ENCODE assay signal across 20 cellular contexts in genomic region chr12:110885152-110885840, GRCh38. TPM values are rescaled to one million over a fixed set of nuclear protein-coding genes. Genes with fewer than 3 reads are reported as not detected.
DNase-seq lines count a peak whose midpoint lies in the region; ATAC-seq and TF ChIP-seq lines count a peak whose summit lies in the region.
"Had no signal": no experiment of that assay in that cellular context is flagged by ENCODE, and none has a peak within 500 bp of the region (broad histone marks: within the 10 kb centered on the region; RNA-seq: fewer than 3 reads in every experiment).

No MANE protein-coding gene starts in this region.

- BruUV-seq in mammary epithelial cell (replicated peaks; lab: Mats Ljungman, UMichigan) (no TSS peak), MCF 10A (replicated peaks; lab: Mats Ljungman, UMichigan) (no TSS peak)

- intact Hi-C loops in mammary epithelial cell (cut with micrococcal nuclease) (loop anchor here (10.0 kb wide), 1 partner anchor 370 kb away; no protein-coding TSS in a partner anchor), MCF 10A (cut with micrococcal nuclease) (loop anchor here (5.0 kb wide), 2 partner anchors 143 to 188 kb away; partner anchors contain the start of gene PPP1CC)

- H2AFZ ChIP-seq in mammary epithelial cell (ENCODE audit: low read depth, low read length): peak overlapping the region; percentile 33
- H2AFZ ChIP-seq: GM23248 had no signal

- no peak overlapping the region for H3K27ac Mint-ChIP-seq in MCF 10A (ENCODE audit: low read depth, unreplicated experiment)
- H3K27ac Mint-ChIP-seq in nephron progenitor cell: no peak overlapping the region
- H3K27ac Mint-ChIP-seq: CD14-positive monocyte had no signal

- peaks cover 6% of the 10 kb centered on the region for H3K36me3 Mint-ChIP-seq in MCF 10A (ENCODE audit: insufficient read depth, unreplicated experiment)
- H3K36me3 Mint-ChIP-seq in nephron progenitor cell (ENCODE audit: low read depth): no peaks in the 10 kb centered on the region
- peaks cover 2% of the 10 kb centered on the region for H3K36me3 Mint-ChIP-seq in activated T-cell treated with anti-CD3 and anti-CD28 coated beads, Interleukin-2, amount 50 U/mL, for 4 hours (ENCODE audit: insufficient read depth)
- H3K36me3 Mint-ChIP-seq: CD14-positive monocyte had no signal

- CTCF ChIA-PET in mammary epithelial cell (lab: Charles Lee; ENCODE audit: low non-redundant PET) (no interaction called here), MCF 10A (lab: Yijun Ruan, JAX) (interaction anchor here (0.6 to 3.4 kb wide), 5 partner anchors 9 to 478 kb away, joined by 3 to 21 read pairs (median 5); no protein-coding TSS in a partner anchor)

- no peaks in the 10 kb centered on the region for H3K4me1 Mint-ChIP-seq in MCF 10A (ENCODE audit: insufficient read depth, unreplicated experiment)
- peaks cover 22% of the 10 kb centered on the region for H3K4me1 Mint-ChIP-seq in nephron progenitor cell
- peaks cover 4% of the 10 kb centered on the region for H3K4me1 Mint-ChIP-seq in activated T-cell treated with anti-CD3 and anti-CD28 coated beads, Interleukin-2, amount 50 U/mL, for 4 hours (ENCODE audit: low read depth)

- no peaks in the 10 kb centered on the region for H3K4me1 ChIP-seq in mammary epithelial cell (ENCODE audit: insufficient read depth, low read length)
- H3K4me1 ChIP-seq: A549 had no signal

- WGBS in mammary epithelial cell (ENCODE audit: low coverage, missing lambda C conversion rate): 65% methylated on average over 6 of the region's 6 CpGs

- H3K9ac ChIP-seq in mammary epithelial cell (ENCODE audit: insufficient read depth, low read length): no peak overlapping the region
- H3K9ac ChIP-seq: GM23248 had no signal

- no peak for TF ChIP-seq CTCF in mammary epithelial cell (conservative IDR thresholded peaks at IDR 0.05 in 1 of 2, IDR thresholded peaks at IDR 0.05 in 1 of 2; ENCODE audit: extremely low read depth in 1 of 2, insufficient read depth in 1 of 2, low read depth in 1 of 2, low read length in 2 of 2)
- TF ChIP-seq CTCF in MCF 10A (IDR thresholded peaks at IDR 0.05; ENCODE audit: unreplicated experiment): no peak
- TF ChIP-seq CTCF in nephron progenitor cell (IDR thresholded peaks at IDR 0.05): no peak

- H3K79me2 ChIP-seq in mammary epithelial cell (ENCODE audit: insufficient read depth, low read length): no peaks in the 10 kb centered on the region

- H3K27ac ChIP-seq in mammary epithelial cell (ENCODE audit: insufficient read depth, low read depth, low read length): no peak overlapping the region
- H3K27ac ChIP-seq: A549, GM23248 had no signal

- dilution Hi-C loops in mammary epithelial cell (cut with HindIII; ENCODE audit: low sequenced_read_pairs): no loop called here

- H3K4me2 ChIP-seq in mammary epithelial cell (ENCODE audit: insufficient read depth, low read depth, low read length): peak overlapping the region; percentile 14
- H3K4me2 ChIP-seq: A549 had no signal

- no peak for ATAC-seq in GM18519 (IDR thresholded peaks at IDR 0.05; ENCODE audit: low FRiP score, unreplicated experiment)
- ATAC-seq in activated T-cell treated with anti-CD3 and anti-CD28 coated beads, Interleukin-2, amount 50 U/mL, for 4 hours: no peak
- ATAC-seq: A549, GM12878, HCT116, Panc1 had no signal

- no peaks in the 10 kb centered on the region for H4K20me1 ChIP-seq in mammary epithelial cell (ENCODE audit: insufficient read depth, low read length)

- H3K36me3 ChIP-seq in mammary epithelial cell (ENCODE audit: insufficient read depth, low read length): no peaks in the 10 kb centered on the region

- H3K4me3 Mint-ChIP-seq in MCF 10A (ENCODE audit: unreplicated experiment): no peak overlapping the region
- H3K4me3 Mint-ChIP-seq in nephron progenitor cell: no peak overlapping the region
- no peak overlapping the region for H3K4me3 Mint-ChIP-seq in activated T-cell treated with anti-CD3 and anti-CD28 coated beads, Interleukin-2, amount 50 U/mL, for 4 hours
- H3K4me3 Mint-ChIP-seq: CD14-positive monocyte had no signal

- POLR2A ChIA-PET in MCF 10A (lab: Yijun Ruan, JAX): interaction anchor here (0.6 kb wide), 1 partner anchor 308 kb away, joined by 3 read pairs; no protein-coding TSS in a partner anchor

- no peaks in the 10 kb centered on the region for H3K27me3 ChIP-seq in mammary epithelial cell (ENCODE audit: insufficient read depth, low read length)

- DNase-seq in mammary epithelial cell (peak; percentile 55), MCF 10A (ENCODE audit: unreplicated experiment) (no peak), NCI-H1694 (lab: John Stamatoyannopoulos, UW) (peak; percentile 56), nephron progenitor cell (peak; percentile 19), OCI-M1 (lab: John Stamatoyannopoulos, UW) (no peak)
- DNase-seq in activated T-cell treated with anti-CD3 and anti-CD28 coated beads, Interleukin-2, amount 50 U/mL, for 4 hours: no peak
- DNase-seq: DMS79, GM23248, Kasumi-1, NCI-H146, SHP77 had no signal

- peaks cover 17% of the 10 kb centered on the region for H3K27me3 Mint-ChIP-seq in MCF 10A (ENCODE audit: insufficient read depth, unreplicated experiment)
- H3K27me3 Mint-ChIP-seq in nephron progenitor cell (ENCODE audit: low read depth, poor library complexity): peaks cover 20% of the 10 kb centered on the region
- H3K27me3 Mint-ChIP-seq in activated T-cell treated with anti-CD3 and anti-CD28 coated beads, Interleukin-2, amount 50 U/mL, for 4 hours (ENCODE audit: low read depth): no peaks in the 10 kb centered on the region

- H3K9me3 ChIP-seq in mammary epithelial cell (replicated peaks; ENCODE audit: insufficient read depth, low read length): no peaks in the 10 kb centered on the region
- H3K9me3 ChIP-seq: A549 had no signal

- H3K9me3 Mint-ChIP-seq in MCF 10A (ENCODE audit: unreplicated experiment): peaks cover 7% of the 10 kb centered on the region
- peaks cover 4% of the 10 kb centered on the region for H3K9me3 Mint-ChIP-seq in nephron progenitor cell
- H3K9me3 Mint-ChIP-seq in activated T-cell treated with anti-CD3 and anti-CD28 coated beads, Interleukin-2, amount 50 U/mL, for 4 hours: no peaks in the 10 kb centered on the region

- in situ Hi-C loops in mammary epithelial cell (cut with MboI; ENCODE audit: low sequenced_read_pairs in 2 of 2): no loop called here

- no peak overlapping the region for H3K4me3 ChIP-seq in mammary epithelial cell (replicated peaks in 1 of 3; ENCODE audit: insufficient read depth in 1 of 3, low read depth in 2 of 3, low read length in 3 of 3)
- H3K4me3 ChIP-seq: A549, GM12878, GM23248 had no signal

TF ChIP-seq in PFSK-1, 5 proteins besides CTCF, POLR2A, EP300 and RAD21:
- TF ChIP-seq POLR2AphosphoS5 (IDR thresholded peaks at IDR 0.05; ENCODE audit: low read depth, low read length): no peak
- TF ChIP-seq SIN3A (IDR thresholded peaks at IDR 0.05; ENCODE audit: borderline replicate concordance, insufficient read depth, low read length): 0 out of 2 replicates have a peak, but pooled peaks have one; percentile 68
TF ChIP-seq in PFSK-1: peak in this region for 1.

RNA-seq across cellular contexts. Expression of gene MYL2, which starts 35.1 kb away (rescaled TPM):
- total RNA-seq in mammary epithelial cell: not detected
- 0.26 TPM for polyA plus RNA-seq in mammary epithelial cell
- polyA minus RNA-seq in mammary epithelial cell: not detected
- total RNA-seq in MCF 10A (2022): not detected in 2 replicates
- not detected for polyA plus RNA-seq in PFSK-1 (2012; ENCODE audit: insufficient read length, low read depth)
- not detected for total RNA-seq in activated T-cell treated with anti-CD3 and anti-CD28 coated beads, Interleukin-2, amount 50 U/mL, for 4 hours
- total RNA-seq: G401, GM23248, NCI-H460 had no signal
- polyA plus RNA-seq: CD14-positive monocyte, GM23248 had no signal

RNA-seq across cellular contexts. Expression of gene CCDC63, which starts 38.5 kb away (rescaled TPM):
- total RNA-seq in mammary epithelial cell (not detected), MCF 10A (2022) (not detected in 2 replicates)
- polyA plus RNA-seq in mammary epithelial cell: 0.03 TPM
- not detected for polyA minus RNA-seq in mammary epithelial cell
- 0.36 TPM for polyA plus RNA-seq in PFSK-1 (2012; ENCODE audit: insufficient read length, low read depth)
- not detected for total RNA-seq in activated T-cell treated with anti-CD3 and anti-CD28 coated beads, Interleukin-2, amount 50 U/mL, for 4 hours
- total RNA-seq: G401, GM12878, GM23248, NCI-H460 had no signal
- polyA plus RNA-seq: GM12878, GM23248 had no signal

Comparison
In these comparisons a context has a peak if more than half of its experiments do, and no peak if none do; other contexts are left out.
1. DNase-seq: peak in mammary epithelial cell (single experiment), NCI-H1694 (single experiment) and nephron progenitor cell (single experiment); none in MCF 10A (single experiment), OCI-M1 (single experiment) and activated T-cell treated with anti-CD3 and anti-CD28 coated beads, Interleukin-2, amount 50 U/mL, for 4 hours (single experiment).